In genomic region chr6:160005861-160006540, GRCh38 we compare ENCODE assay signal across 1 cellular context.
TF ChIP-seq lines count a peak whose summit lies in the region.

No MANE protein-coding gene starts in this region.

TF ChIP-seq in HepG2, 621 proteins besides CTCF, POLR2A, EP300 and RAD21 (continues in another document):
- TF ChIP-seq FOSL2 (CRISPR knock-in tag; IDR thresholded peaks at IDR 0.05) (no peak), FOXJ3 (CRISPR knock-in tag; IDR thresholded peaks at IDR 0.05; ENCODE audit: borderline replicate concordance) (no peak), THAP9 (CRISPR knock-in tag; IDR thresholded peaks at IDR 0.05; ENCODE audit: borderline replicate concordance) (no peak), AHR (CRISPR knock-in tag; IDR thresholded peaks at IDR 0.05) (no peak), POGZ (CRISPR knock-in tag; IDR thresholded peaks at IDR 0.05) (0 out of 2 replicates have a peak, but pooled peaks have one; percentile 25), ZNF691 (CRISPR knock-in tag; IDR thresholded peaks at IDR 0.05; ENCODE audit: borderline replicate concordance, low read depth) (no peak), MYNN (CRISPR knock-in tag; IDR thresholded peaks at IDR 0.05; ENCODE audit: low read depth) (no peak), PRMT3 (CRISPR knock-in tag; IDR thresholded peaks at IDR 0.05; ENCODE audit: borderline replicate concordance, low read depth) (no peak), ZKSCAN5 (CRISPR knock-in tag; IDR thresholded peaks at IDR 0.05) (no peak), ZNF274 (CRISPR knock-in tag; IDR thresholded peaks at IDR 0.05) (no peak), ZBTB7A (CRISPR knock-in tag; IDR thresholded peaks at IDR 0.05) (no peak), KDM4B (CRISPR knock-in tag; IDR thresholded peaks at IDR 0.05) (no peak), PLSCR1 (CRISPR knock-in tag; IDR thresholded peaks at IDR 0.05; ENCODE audit: borderline replicate concordance) (no peak), ZBTB33 (CRISPR knock-in tag; IDR thresholded peaks at IDR 0.05) (peak; percentile 90), TRIM24 (CRISPR knock-in tag; IDR thresholded peaks at IDR 0.05) (no peak), ZNF138 (CRISPR knock-in tag; IDR thresholded peaks at IDR 0.05; ENCODE audit: low read depth) (no peak), DNMT3B (CRISPR knock-in tag; conservative IDR thresholded peaks at IDR 0.05) (no peak), ZBTB42 (CRISPR knock-in tag; IDR thresholded peaks at IDR 0.05) (no peak), REST (IDR thresholded peaks at IDR 0.05; ENCODE audit: borderline replicate concordance in 1 of 2, low read depth in 1 of 2, low read length in 2 of 2) (peak; percentile 24 to 70), SP4 (CRISPR knock-in tag; IDR thresholded peaks at IDR 0.05) (no peak), RBM22 (optimal IDR thresholded peaks at IDR 0.05; ENCODE audit: low read length) (peak; percentile 39), HOXA3 (CRISPR knock-in tag; IDR thresholded peaks at IDR 0.05) (no peak), ZUFSP (CRISPR knock-in tag; IDR thresholded peaks at IDR 0.05; ENCODE audit: borderline replicate concordance) (no peak), RAD51 (IDR thresholded peaks at IDR 0.05; ENCODE audit: borderline replicate concordance) (no peak), ZNF510 (CRISPR knock-in tag; IDR thresholded peaks at IDR 0.05; ENCODE audit: low read depth) (no peak), ZNF34 (CRISPR knock-in tag; IDR thresholded peaks at IDR 0.05; ENCODE audit: borderline replicate concordance) (no peak), ZFYVE20 (CRISPR knock-in tag; IDR thresholded peaks at IDR 0.05; ENCODE audit: borderline replicate concordance, low read depth) (no peak), ZNF672 (CRISPR knock-in tag; IDR thresholded peaks at IDR 0.05) (no peak), RELA (CRISPR knock-in tag; IDR thresholded peaks at IDR 0.05) (no peak), SETDB1 (CRISPR knock-in tag; IDR thresholded peaks at IDR 0.05; ENCODE audit: borderline replicate concordance) (no peak), ZHX2 (IDR thresholded peaks at IDR 0.05; ENCODE audit: low read depth) (no peak), ZHX2 (CRISPR knock-in tag; IDR thresholded peaks at IDR 0.05; ENCODE audit: borderline replicate concordance) (no peak), ZNF143 (CRISPR knock-in tag; IDR thresholded peaks at IDR 0.05) (no peak), ZC3H4 (CRISPR knock-in tag; IDR thresholded peaks at IDR 0.05; ENCODE audit: borderline replicate concordance) (no peak), ZNF780A (CRISPR knock-in tag; IDR thresholded peaks at IDR 0.05) (no peak), SP140L (CRISPR knock-in tag; IDR thresholded peaks at IDR 0.05; ENCODE audit: borderline replicate concordance) (no peak), AGO2 (optimal IDR thresholded peaks at IDR 0.05; ENCODE audit: low read depth, low read length) (peak; percentile 79), ZNF317 (CRISPR knock-in tag; IDR thresholded peaks at IDR 0.05) (no peak), ZNF281 (CRISPR knock-in tag; IDR thresholded peaks at IDR 0.05; ENCODE audit: borderline replicate concordance) (no peak), ZNF136 (CRISPR knock-in tag; IDR thresholded peaks at IDR 0.05; ENCODE audit: low read depth) (no peak), TGIF2 (CRISPR knock-in tag; IDR thresholded peaks at IDR 0.05) (no peak)
